ENCODE assay signal across 1 cellular context in the genomic region with DNA sequence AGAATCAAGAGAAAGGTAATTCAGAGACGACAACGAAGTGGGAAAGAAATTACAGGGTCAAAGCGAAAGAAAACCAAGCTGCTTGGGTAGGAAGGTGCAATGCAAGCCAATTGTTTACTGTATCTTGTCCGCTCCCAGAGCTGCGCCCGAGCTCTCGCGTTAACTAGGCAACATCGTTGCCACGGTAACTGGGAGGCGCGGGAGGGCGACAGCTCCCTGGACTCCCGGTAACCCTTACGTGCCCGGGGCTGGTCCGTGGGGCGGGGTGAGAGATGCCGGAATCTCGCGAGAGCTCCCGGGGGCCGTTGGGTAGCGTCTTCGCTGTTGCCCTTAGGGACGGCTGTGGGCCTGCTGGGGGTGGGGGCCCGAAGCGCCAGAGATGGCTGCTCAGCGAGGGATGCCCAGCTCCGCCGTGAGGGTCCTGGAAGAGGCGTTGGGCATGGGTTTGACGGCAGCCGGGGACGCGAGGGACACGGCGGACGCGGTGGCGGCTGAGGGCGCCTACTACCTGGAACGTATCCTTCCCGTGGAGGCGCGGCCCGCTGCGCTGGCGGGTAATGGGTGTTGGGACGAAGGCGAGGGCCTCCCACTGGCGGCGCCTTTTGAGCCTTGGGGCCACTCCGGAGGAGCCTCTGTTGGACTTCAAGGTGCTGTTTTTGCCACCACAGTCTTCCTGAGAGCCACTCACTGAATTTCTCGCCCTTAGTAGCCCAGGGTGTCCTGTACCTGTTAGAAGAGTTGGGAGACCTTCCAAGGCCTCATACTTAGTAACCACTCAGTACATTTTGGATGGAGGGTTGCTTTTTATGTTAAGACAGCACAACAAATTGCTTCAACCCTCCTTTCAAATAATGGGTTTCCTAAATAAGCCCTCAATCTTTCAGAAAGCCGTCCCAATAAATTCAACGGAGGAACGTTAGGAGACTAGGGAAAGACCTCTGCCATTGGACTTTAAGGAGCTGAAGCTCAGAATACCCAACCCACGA.
TF ChIP-seq lines count a peak whose summit lies in the region.

A gene (plus strand): TSS at position 360 of the 986 bp plus-strand sequence.

TF ChIP-seq in A549, 52 proteins besides CTCF, POLR2A, EP300 and RAD21 (continued from another document):
- TF ChIP-seq, protein P1, sequence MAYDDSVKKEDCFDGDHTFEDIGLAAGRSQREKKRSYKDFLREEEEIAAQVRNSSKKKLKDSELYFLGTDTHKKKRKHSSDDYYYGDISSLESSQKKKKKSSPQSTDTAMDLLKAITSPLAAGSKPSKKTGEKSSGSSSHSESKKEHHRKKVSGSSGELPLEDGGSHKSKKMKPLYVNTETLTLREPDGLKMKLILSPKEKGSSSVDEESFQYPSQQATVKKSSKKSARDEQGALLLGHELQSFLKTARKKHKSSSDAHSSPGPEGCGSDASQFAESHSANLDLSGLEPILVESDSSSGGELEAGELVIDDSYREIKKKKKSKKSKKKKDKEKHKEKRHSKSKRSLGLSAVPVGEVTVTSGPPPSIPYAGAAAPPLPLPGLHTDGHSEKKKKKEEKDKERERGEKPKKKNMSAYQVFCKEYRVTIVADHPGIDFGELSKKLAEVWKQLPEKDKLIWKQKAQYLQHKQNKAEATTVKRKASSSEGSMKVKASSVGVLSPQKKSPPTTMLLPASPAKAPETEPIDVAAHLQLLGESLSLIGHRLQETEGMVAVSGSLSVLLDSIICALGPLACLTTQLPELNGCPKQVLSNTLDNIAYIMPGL (CRISPR knock-in tag; IDR thresholded peaks at IDR 0.05; ENCODE audit: borderline replicate concordance) = no peak
- TF ChIP-seq EHMT2 (IDR thresholded peaks at IDR 0.05; ENCODE audit: low read depth) (no peak), CBX2 (IDR thresholded peaks at IDR 0.05; ENCODE audit: borderline replicate concordance, low read depth) (no peak), RARB (CRISPR knock-in tag; IDR thresholded peaks at IDR 0.05) (no peak), PHF8 (IDR thresholded peaks at IDR 0.05; ENCODE audit: borderline replicate concordance, low read depth) (peak; percentile 80; the same call in 1 of the 2 replicates), ZNF302 (CRISPR knock-in tag; IDR thresholded peaks at IDR 0.05) (no peak), FOXS1 (CRISPR knock-in tag; IDR thresholded peaks at IDR 0.05) (no peak), BHLHE40 (IDR thresholded peaks at IDR 0.05; ENCODE audit: low read depth, low read length) (no peak), KDM5A (IDR thresholded peaks at IDR 0.05) (0 out of 2 replicates have a peak, but pooled peaks have one; percentile 42), TP53 (CRISPR knock-in tag; IDR thresholded peaks at IDR 0.05) (no peak), RFX5 (IDR thresholded peaks at IDR 0.05) (0 out of 2 replicates have a peak, but pooled peaks have one; percentile 14), TFCP2L1 (CRISPR knock-in tag; IDR thresholded peaks at IDR 0.05) (no peak), CBX8 (IDR thresholded peaks at IDR 0.05) (no peak), JUN (IDR thresholded peaks at IDR 0.05) (peak; percentile 22 to 60; a peak in 2 of 5 replicates), CHD2 (IDR thresholded peaks at IDR 0.05; ENCODE audit: low read length, partially characterized antibody) (peak; percentile 96), POLR2AphosphoS2 (conservative IDR thresholded peaks at IDR 0.05; ENCODE audit: low read length) (no peak), RNF2 (IDR thresholded peaks at IDR 0.05; ENCODE audit: borderline replicate concordance, low read depth) (no peak), NR3C1 (IDR thresholded peaks at IDR 0.05) (no peak), MAZ (IDR thresholded peaks at IDR 0.05; ENCODE audit: borderline replicate concordance, low read depth, low read length) (no peak), HEYL (CRISPR knock-in tag; IDR thresholded peaks at IDR 0.05) (no peak), ESRRA (IDR thresholded peaks at IDR 0.05; ENCODE audit: borderline replicate concordance, low read length) (no peak), HDAC2 (IDR thresholded peaks at IDR 0.05) (no peak), FOSL2 (IDR thresholded peaks at IDR 0.05) (no peak), FOSL2 (CRISPR knock-in tag; IDR thresholded peaks at IDR 0.05) (no peak)
- TF ChIP-seq, protein P2, sequence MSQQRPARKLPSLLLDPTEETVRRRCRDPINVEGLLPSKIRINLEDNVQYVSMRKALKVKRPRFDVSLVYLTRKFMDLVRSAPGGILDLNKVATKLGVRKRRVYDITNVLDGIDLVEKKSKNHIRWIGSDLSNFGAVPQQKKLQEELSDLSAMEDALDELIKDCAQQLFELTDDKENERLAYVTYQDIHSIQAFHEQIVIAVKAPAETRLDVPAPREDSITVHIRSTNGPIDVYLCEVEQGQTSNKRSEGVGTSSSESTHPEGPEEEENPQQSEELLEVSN (IDR thresholded peaks at IDR 0.05; ENCODE audit: borderline replicate concordance, low read depth) = peak; percentile 51; the same call in 1 of the 2 replicates
- TF ChIP-seq, protein P3, sequence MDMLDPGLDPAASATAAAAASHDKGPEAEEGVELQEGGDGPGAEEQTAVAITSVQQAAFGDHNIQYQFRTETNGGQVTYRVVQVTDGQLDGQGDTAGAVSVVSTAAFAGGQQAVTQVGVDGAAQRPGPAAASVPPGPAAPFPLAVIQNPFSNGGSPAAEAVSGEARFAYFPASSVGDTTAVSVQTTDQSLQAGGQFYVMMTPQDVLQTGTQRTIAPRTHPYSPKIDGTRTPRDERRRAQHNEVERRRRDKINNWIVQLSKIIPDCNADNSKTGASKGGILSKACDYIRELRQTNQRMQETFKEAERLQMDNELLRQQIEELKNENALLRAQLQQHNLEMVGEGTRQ (IDR thresholded peaks at IDR 0.05) = no peak
- TF ChIP-seq, protein P4, sequence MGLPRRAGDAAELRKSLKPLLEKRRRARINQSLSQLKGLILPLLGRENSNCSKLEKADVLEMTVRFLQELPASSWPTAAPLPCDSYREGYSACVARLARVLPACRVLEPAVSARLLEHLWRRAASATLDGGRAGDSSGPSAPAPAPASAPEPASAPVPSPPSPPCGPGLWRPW (IDR thresholded peaks at IDR 0.05) = no peak
- TF ChIP-seq, protein P5, sequence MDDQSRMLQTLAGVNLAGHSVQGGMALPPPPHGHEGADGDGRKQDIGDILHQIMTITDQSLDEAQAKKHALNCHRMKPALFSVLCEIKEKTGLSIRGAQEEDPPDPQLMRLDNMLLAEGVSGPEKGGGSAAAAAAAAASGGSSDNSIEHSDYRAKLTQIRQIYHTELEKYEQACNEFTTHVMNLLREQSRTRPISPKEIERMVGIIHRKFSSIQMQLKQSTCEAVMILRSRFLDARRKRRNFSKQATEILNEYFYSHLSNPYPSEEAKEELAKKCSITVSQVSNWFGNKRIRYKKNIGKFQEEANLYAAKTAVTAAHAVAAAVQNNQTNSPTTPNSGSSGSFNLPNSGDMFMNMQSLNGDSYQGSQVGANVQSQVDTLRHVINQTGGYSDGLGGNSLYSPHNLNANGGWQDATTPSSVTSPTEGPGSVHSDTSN (IDR thresholded peaks at IDR 0.05) = no peak
- TF ChIP-seq, protein P6, sequence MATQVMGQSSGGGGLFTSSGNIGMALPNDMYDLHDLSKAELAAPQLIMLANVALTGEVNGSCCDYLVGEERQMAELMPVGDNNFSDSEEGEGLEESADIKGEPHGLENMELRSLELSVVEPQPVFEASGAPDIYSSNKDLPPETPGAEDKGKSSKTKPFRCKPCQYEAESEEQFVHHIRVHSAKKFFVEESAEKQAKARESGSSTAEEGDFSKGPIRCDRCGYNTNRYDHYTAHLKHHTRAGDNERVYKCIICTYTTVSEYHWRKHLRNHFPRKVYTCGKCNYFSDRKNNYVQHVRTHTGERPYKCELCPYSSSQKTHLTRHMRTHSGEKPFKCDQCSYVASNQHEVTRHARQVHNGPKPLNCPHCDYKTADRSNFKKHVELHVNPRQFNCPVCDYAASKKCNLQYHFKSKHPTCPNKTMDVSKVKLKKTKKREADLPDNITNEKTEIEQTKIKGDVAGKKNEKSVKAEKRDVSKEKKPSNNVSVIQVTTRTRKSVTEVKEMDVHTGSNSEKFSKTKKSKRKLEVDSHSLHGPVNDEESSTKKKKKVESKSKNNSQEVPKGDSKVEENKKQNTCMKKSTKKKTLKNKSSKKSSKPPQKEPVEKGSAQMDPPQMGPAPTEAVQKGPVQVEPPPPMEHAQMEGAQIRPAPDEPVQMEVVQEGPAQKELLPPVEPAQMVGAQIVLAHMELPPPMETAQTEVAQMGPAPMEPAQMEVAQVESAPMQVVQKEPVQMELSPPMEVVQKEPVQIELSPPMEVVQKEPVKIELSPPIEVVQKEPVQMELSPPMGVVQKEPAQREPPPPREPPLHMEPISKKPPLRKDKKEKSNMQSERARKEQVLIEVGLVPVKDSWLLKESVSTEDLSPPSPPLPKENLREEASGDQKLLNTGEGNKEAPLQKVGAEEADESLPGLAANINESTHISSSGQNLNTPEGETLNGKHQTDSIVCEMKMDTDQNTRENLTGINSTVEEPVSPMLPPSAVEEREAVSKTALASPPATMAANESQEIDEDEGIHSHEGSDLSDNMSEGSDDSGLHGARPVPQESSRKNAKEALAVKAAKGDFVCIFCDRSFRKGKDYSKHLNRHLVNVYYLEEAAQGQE (IDR thresholded peaks at IDR 0.05) = peak; percentile 97
- TF ChIP-seq, protein P7, sequence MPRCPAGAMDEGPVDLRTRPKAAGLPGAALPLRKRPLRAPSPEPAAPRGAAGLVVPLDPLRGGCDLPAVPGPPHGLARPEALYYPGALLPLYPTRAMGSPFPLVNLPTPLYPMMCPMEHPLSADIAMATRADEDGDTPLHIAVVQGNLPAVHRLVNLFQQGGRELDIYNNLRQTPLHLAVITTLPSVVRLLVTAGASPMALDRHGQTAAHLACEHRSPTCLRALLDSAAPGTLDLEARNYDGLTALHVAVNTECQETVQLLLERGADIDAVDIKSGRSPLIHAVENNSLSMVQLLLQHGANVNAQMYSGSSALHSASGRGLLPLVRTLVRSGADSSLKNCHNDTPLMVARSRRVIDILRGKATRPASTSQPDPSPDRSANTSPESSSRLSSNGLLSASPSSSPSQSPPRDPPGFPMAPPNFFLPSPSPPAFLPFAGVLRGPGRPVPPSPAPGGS (IDR thresholded peaks at IDR 0.05) = 0 out of 3 replicates have a peak, but pooled peaks have one; percentile 14
